In genomic region chr2:97713296-97714083, GRCh38 we compare ENCODE assay signal across 10 cellular contexts. TPM values are rescaled to one million over a fixed set of nuclear protein-coding genes. Genes with fewer than 3 reads are reported as not detected.
DNase-seq lines count a peak whose midpoint lies in the region; ATAC-seq, FAIRE-seq and TF ChIP-seq lines count a peak whose summit lies in the region.
"Had no signal": no experiment of that assay in that cellular context is flagged by ENCODE, and none has a peak within 500 bp of the region (broad histone marks: within the 10 kb centered on the region; RNA-seq: fewer than 3 reads in every experiment).

Gene ZAP70, plus strand, starts transcription at chr2:97713576. Its CDS starts 10,461 bp downstream, at chr2:97724037.

- no peaks in the 10 kb centered on the region for H3K9me3 Mint-ChIP-seq in nephron

- peak within 1 kb of the TSS in 1 of 3 experiments; percentile 25 for H3K4me3 Mint-ChIP-seq in nephron

- no peaks in the 10 kb centered on the region for H3K9me3 ChIP-seq in upper lobe of left lung

- DNase-seq in NK-92 treated with Interleukin-12 subunit alpha and Interleukin-12 subunit beta, amount 100 ng/mL, for 24 hours (lab: John Stamatoyannopoulos, UW) = peak; percentile 68
- no peak for DNase-seq in NK-92 (lab: John Stamatoyannopoulos, UW; ENCODE audit: unreplicated experiment)
- peak; percentile 51 for DNase-seq in activated gamma-delta T cell treated with anti-CD3 and anti-CD28 coated beads, Interleukin-2, amount 50 U/mL, for 16 hours (ENCODE audit: low read depth)
- DNase-seq in upper lobe of left lung = peak in 1 of 2 donors; percentile 65
- no peak for DNase-seq in RWPE1 (ENCODE audit: low spot score)
- DNase-seq in urothelium cell line (ENCODE audit: low spot score) = no peak

- H3K27ac ChIP-seq in upper lobe of left lung (peak within 1 kb of the TSS; percentile 18 to 84 (median 52)), RWPE1 (no peak within 1 kb of the TSS)
- H3K27ac ChIP-seq: 22Rv1 had no signal

- no peak for TF ChIP-seq EP300 in upper lobe of left lung (IDR thresholded peaks at IDR 0.05)

- no peaks in the 10 kb centered on the region for H3K36me3 ChIP-seq in upper lobe of left lung

- no peaks in the 10 kb centered on the region for H3K4me1 ChIP-seq in upper lobe of left lung

- 54 to 79% methylated on average over 10 to 20 of the region's 21 CpGs for WGBS in upper lobe of left lung, 2 donors

- CTCF ChIA-PET in RWPE1 (lab: Yijun Ruan, JAX) = interaction anchor here (0.6 to 1.5 kb wide), 3 partner anchors 14 to 76 kb away, joined by 3 to 7 read pairs (median 4); no protein-coding TSS in a partner anchor

- H3K4me1 Mint-ChIP-seq in nephron = peaks cover 33% of the 10 kb centered on the region

- H3K4me3 ChIP-seq in upper lobe of left lung = peak within 1 kb of the TSS in 3 of 4 donors; percentile 7 to 37 (median 32)

- no peak for TF ChIP-seq CTCF in nephron (IDR thresholded peaks at IDR 0.05; ENCODE audit: unreplicated experiment in 3 of 3)
- TF ChIP-seq CTCF in upper lobe of left lung (IDR thresholded peaks at IDR 0.05) = no peak
- TF ChIP-seq CTCF in RWPE1 (conservative IDR thresholded peaks at IDR 0.05; ENCODE audit: low read depth) = no peak

- TF ChIP-seq POLR2A in upper lobe of left lung (IDR thresholded peaks at IDR 0.05) = peak in 1 of 4 donors; percentile 48

- H3K27ac Mint-ChIP-seq in nephron = peak within 1 kb of the TSS; percentile 44 to 82 (median 72)

- H3K27me3 Mint-ChIP-seq in nephron (ENCODE audit: low read depth) = peaks cover 3% of the 10 kb centered on the region

- H3K36me3 Mint-ChIP-seq in nephron (ENCODE audit: low read depth) = no peaks in the 10 kb centered on the region

- POLR2A ChIA-PET in RWPE1 (lab: Yijun Ruan, JAX; ENCODE audit: low non-redundant PET) = no interaction called here

- no peak for FAIRE-seq in urothelium cell line (lab: Jason Lieb, UNC)
- FAIRE-seq: islet of Langerhans had no signal

- peak in 1 of 2 donors; percentile 9 for ATAC-seq in upper lobe of left lung (ENCODE audit: low FRiP score in 2 of 2)
- no peak for ATAC-seq in GM18873 (IDR thresholded peaks at IDR 0.05; ENCODE audit: low FRiP score, unreplicated experiment)

- H3K27me3 ChIP-seq in upper lobe of left lung = no peaks in the 10 kb centered on the region

RNA-seq across cellular contexts. Expression of gene ZAP70, which starts in this region (rescaled TPM):
- total RNA-seq in upper lobe of left lung = 10 to 100 TPM in 3 of 6 donors, 1 to 10 TPM in 3; 6.4 to 88.0 (median 11.3) TPM

Comparison
In these comparisons a context has a peak if more than half of its experiments do, and no peak if none do; other contexts are left out.
1. DNase-seq: peak in NK-92 treated with Interleukin-12 subunit alpha and Interleukin-12 subunit beta, amount 100 ng/mL, for 24 hours (single experiment) and activated gamma-delta T cell treated with anti-CD3 and anti-CD28 coated beads, Interleukin-2, amount 50 U/mL, for 16 hours (single experiment); none in NK-92 (single experiment), RWPE1 (single experiment) and urothelium cell line (single experiment).